In the genomic region with DNA sequence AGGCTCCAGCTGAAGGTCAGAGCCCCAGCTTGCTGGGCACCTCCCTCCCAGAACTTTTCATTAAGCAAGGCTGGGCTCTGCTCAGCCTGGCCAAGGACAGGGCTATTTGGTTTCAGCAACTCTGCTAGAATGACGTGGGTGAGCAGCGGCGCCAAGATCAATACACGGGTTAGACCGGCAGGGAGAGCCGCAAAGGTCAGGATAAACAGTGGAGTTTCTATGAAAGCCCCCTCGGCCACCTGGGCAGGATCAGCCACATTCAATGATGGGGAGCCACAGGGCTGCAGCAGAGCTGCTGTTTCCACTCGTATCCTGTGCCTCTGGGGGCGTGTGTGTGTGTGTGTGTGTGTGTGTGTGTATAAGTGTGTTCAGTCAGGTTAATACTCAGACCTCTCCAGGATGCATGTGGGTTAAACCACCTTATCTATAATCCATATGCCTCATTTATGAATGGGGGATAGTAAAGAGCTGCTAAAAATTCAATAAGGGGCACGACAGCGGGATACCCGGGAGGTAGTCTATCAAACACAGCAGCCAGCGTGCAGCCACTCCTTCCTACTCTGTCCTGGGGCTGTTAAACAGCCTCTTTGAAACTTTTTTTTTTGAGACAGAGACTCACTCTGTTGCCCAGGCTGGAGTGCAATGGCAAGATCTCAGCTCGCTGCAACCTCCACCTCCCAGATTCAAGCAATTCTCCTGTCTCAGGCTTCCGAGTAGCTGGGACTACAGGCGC, we compare ENCODE assay signal across 9 cellular contexts. TPM values are rescaled to one million over a fixed set of nuclear protein-coding genes. Genes with fewer than 3 reads are reported as not detected.
A peak's percentile ranks its signal among the peaks of the same experiment; 100 is the strongest.
DNase-seq lines count a peak whose midpoint lies in the region; ATAC-seq lines count a peak whose summit lies in the region.
"Had no signal": no experiment of that assay in that cellular context is flagged by ENCODE, and none has a peak within 500 bp of the region (broad histone marks: within the 10 kb centered on the region; RNA-seq: fewer than 3 reads in every experiment).

No MANE protein-coding gene starts in this region.

- H3K4me3 Mint-ChIP-seq in activated naive CD4-positive, alpha-beta T cell treated with anti-CD3 and anti-CD28 coated beads for 36 hours: peak overlapping the region; percentile 19
- peak overlapping the region; percentile 67 for H3K4me3 Mint-ChIP-seq in central memory CD8-positive, alpha-beta T cell

- peak overlapping the region; percentile 73 for H3K9ac ChIP-seq in mucosa of stomach (ENCODE audit: low read length)

- no peak overlapping the region for H3K4me3 ChIP-seq in mucosa of stomach (ENCODE audit: low read length)
- H3K4me3 ChIP-seq: SK-N-MC had no signal

- H3K9me3 ChIP-seq in mucosa of stomach (ENCODE audit: control insufficient read depth, low read length): no peaks in the 10 kb centered on the region

- peak overlapping the region; percentile 96 for H3K27ac Mint-ChIP-seq in activated naive CD4-positive, alpha-beta T cell treated with anti-CD3 and anti-CD28 coated beads for 36 hours
- peak overlapping the region; percentile 70 for H3K27ac Mint-ChIP-seq in central memory CD8-positive, alpha-beta T cell (ENCODE audit: low read depth)

- H3K27me3 Mint-ChIP-seq in activated naive CD4-positive, alpha-beta T cell treated with anti-CD3 and anti-CD28 coated beads for 36 hours (ENCODE audit: low read depth): no peaks in the 10 kb centered on the region
- H3K27me3 Mint-ChIP-seq in central memory CD8-positive, alpha-beta T cell: no peaks in the 10 kb centered on the region

- H3K27me3 ChIP-seq in mucosa of stomach (ENCODE audit: control insufficient read depth, insufficient read depth, low read length): no peaks in the 10 kb centered on the region

- H3K36me3 ChIP-seq in mucosa of stomach (ENCODE audit: control insufficient read depth, insufficient read depth, low read length): no peaks in the 10 kb centered on the region

- peaks cover 79% of the 10 kb centered on the region for H3K4me1 ChIP-seq in mucosa of stomach (ENCODE audit: control insufficient read depth, insufficient read depth, low read length)

- CTCF ChIA-PET in activated naive CD4-positive, alpha-beta T cell treated with anti-CD3 and anti-CD28 coated beads for 36 hours (lab: Charles Lee): interaction anchor here (0.6 to 1.6 kb wide), 4 partner anchors 10 to 19 kb away, joined by 3 to 5 read pairs (median 4); no protein-coding TSS in a partner anchor

- peaks cover 89% of the 10 kb centered on the region for H3K4me1 Mint-ChIP-seq in activated naive CD4-positive, alpha-beta T cell treated with anti-CD3 and anti-CD28 coated beads for 36 hours (ENCODE audit: low read depth)
- peaks cover 89% of the 10 kb centered on the region for H3K4me1 Mint-ChIP-seq in central memory CD8-positive, alpha-beta T cell

- peaks cover 51% of the 10 kb centered on the region for H3K36me3 Mint-ChIP-seq in activated naive CD4-positive, alpha-beta T cell treated with anti-CD3 and anti-CD28 coated beads for 36 hours (ENCODE audit: low read depth)
- peaks cover 49% of the 10 kb centered on the region for H3K36me3 Mint-ChIP-seq in central memory CD8-positive, alpha-beta T cell (ENCODE audit: insufficient read depth)

- intact Hi-C loops in activated naive CD4-positive, alpha-beta T cell treated with anti-CD3 and anti-CD28 coated beads for 36 hours (cut with micrococcal nuclease): no loop called here

- DNase-seq in activated naive CD4-positive, alpha-beta T cell treated with anti-CD3 and anti-CD28 coated beads for 36 hours: peak; percentile 79
- no peak for DNase-seq in activated naive CD4-positive, alpha-beta T cell treated with Interleukin-2 at 50 U/mL for 16 hours
- no peak for DNase-seq in central memory CD8-positive, alpha-beta T cell (ENCODE audit: low spot score in 2 of 2)
- DNase-seq in ureter (ENCODE audit: low spot score) (peak; percentile 82), D341Med (ENCODE audit: low spot score) (no peak)

- no peaks in the 10 kb centered on the region for H3K9me3 Mint-ChIP-seq in activated naive CD4-positive, alpha-beta T cell treated with anti-CD3 and anti-CD28 coated beads for 36 hours
- no peaks in the 10 kb centered on the region for H3K9me3 Mint-ChIP-seq in central memory CD8-positive, alpha-beta T cell

- ATAC-seq in central memory CD8-positive, alpha-beta T cell (replicated peaks; ENCODE audit: extremely low read depth, poor library complexity, severe bottlenecking): peak; percentile 47
- ATAC-seq in HG02642 (IDR thresholded peaks at IDR 0.05; ENCODE audit: poor library complexity, unreplicated experiment) (no peak), GM18867 (IDR thresholded peaks at IDR 0.05; ENCODE audit: unreplicated experiment) (no peak)

RNA-seq across cellular contexts. Expression of a gene that starts 34.8 kb away (rescaled TPM):
- total RNA-seq in activated naive CD4-positive, alpha-beta T cell treated with anti-CD3 and anti-CD28 coated beads for 36 hours: 100 to 1,000 TPM; 574 to 625 TPM
- 810 TPM for total RNA-seq in ureter

Comparison
In these comparisons a context has a peak if more than half of its experiments do, and no peak if none do; other contexts are left out.
1. DNase-seq: peak in activated naive CD4-positive, alpha-beta T cell treated with anti-CD3 and anti-CD28 coated beads for 36 hours (single experiment) and ureter (single experiment); none in activated naive CD4-positive, alpha-beta T cell treated with Interleukin-2 at 50 U/mL for 16 hours (single experiment), central memory CD8-positive, alpha-beta T cell (0 of 2) and D341Med (single experiment).